Comparison of ENCODE assay signal across 3 cellular contexts in genomic region chr14:24761141-24761540, GRCh38.
TF ChIP-seq lines count a peak whose summit lies in the region.

No MANE protein-coding gene starts in this region.

TF ChIP-seq in HepG2, 621 proteins besides CTCF, POLR2A, EP300 and RAD21 (continues in another document):
- TF ChIP-seq ZNF17 (CRISPR knock-in tag; IDR thresholded peaks at IDR 0.05) (no peak), CSRNP2 (CRISPR knock-in tag; conservative IDR thresholded peaks at IDR 0.05; ENCODE audit: low read depth) (no peak), NFKB2 (CRISPR knock-in tag; IDR thresholded peaks at IDR 0.05; ENCODE audit: borderline replicate concordance) (no peak), ZNF407 (CRISPR knock-in tag; IDR thresholded peaks at IDR 0.05; ENCODE audit: not compliant biosample characterization) (no peak), SMC3 (IDR thresholded peaks at IDR 0.05; ENCODE audit: low read length) (peak; percentile 70), ZFP36L2 (CRISPR knock-in tag; IDR thresholded peaks at IDR 0.05) (no peak)

TF ChIP-seq in IMR-90, 13 proteins besides CTCF, POLR2A, EP300 and RAD21:
- TF ChIP-seq MAZ (IDR thresholded peaks at IDR 0.05; ENCODE audit: borderline replicate concordance, low read depth, low read length) = no peak
- TF ChIP-seq RFX5 (IDR thresholded peaks at IDR 0.05; ENCODE audit: low read depth, low read length) = no peak
- no peak for TF ChIP-seq NFE2L2 (IDR thresholded peaks at IDR 0.05; ENCODE audit: low read depth, low read length)
- TF ChIP-seq ELK1 (IDR thresholded peaks at IDR 0.05; ENCODE audit: borderline replicate concordance, low read depth, low read length) = no peak
- no peak for TF ChIP-seq CEBPB (IDR thresholded peaks at IDR 0.05; ENCODE audit: low read depth, low read length)
- TF ChIP-seq USF2 (IDR thresholded peaks at IDR 0.05; ENCODE audit: low read depth, low read length) = no peak

TF ChIP-seq in liver, 16 proteins besides CTCF, POLR2A, EP300 and RAD21:
- no peak for TF ChIP-seq REST (IDR thresholded peaks at IDR 0.05)
- TF ChIP-seq EGR1 (IDR thresholded peaks at IDR 0.05; ENCODE audit: low read depth in 2 of 2) = no peak
- TF ChIP-seq JUND (IDR thresholded peaks at IDR 0.05) = no peak
- TF ChIP-seq ZBTB33 (IDR thresholded peaks at IDR 0.05) = no peak
- TF ChIP-seq SP1 (IDR thresholded peaks at IDR 0.05) = no peak
- TF ChIP-seq GABPA (IDR thresholded peaks at IDR 0.05 in 1 of 2, conservative IDR thresholded peaks at IDR 0.05 in 1 of 2) = no peak
- no peak for TF ChIP-seq TAF1 (conservative IDR thresholded peaks at IDR 0.05)
- no peak for TF ChIP-seq FOXA2 (IDR thresholded peaks at IDR 0.05)
- TF ChIP-seq FOXA1 (IDR thresholded peaks at IDR 0.05) = no peak
- no peak for TF ChIP-seq HNF4G (IDR thresholded peaks at IDR 0.05)
- TF ChIP-seq RXRA (IDR thresholded peaks at IDR 0.05) = no peak
- TF ChIP-seq NR2F2 (IDR thresholded peaks at IDR 0.05) = no peak
- TF ChIP-seq MAX (IDR thresholded peaks at IDR 0.05) = no peak
- no peak for TF ChIP-seq YY1 (IDR thresholded peaks at IDR 0.05)
- TF ChIP-seq ATF3 (IDR thresholded peaks at IDR 0.05) = no peak
- no peak for TF ChIP-seq HNF4A (conservative IDR thresholded peaks at IDR 0.05)
